ENCODE assay signal across 13 cellular contexts in genomic region chr20:54648421-54649142, GRCh38.
"Had no signal": no experiment of that assay in that cellular context is flagged by ENCODE, and none has a peak within 500 bp of the region (broad histone marks: within the 10 kb centered on the region; RNA-seq: fewer than 3 reads in every experiment).

No MANE protein-coding gene starts in this region.

- H3K9me3 ChIP-seq: esophagus muscularis mucosa, heart right ventricle, mucosa of descending colon, prostate gland, right atrium auricular region, spleen, testis, tibial artery, upper lobe of left lung had no signal

- H3K4me1 ChIP-seq: esophagus muscularis mucosa, prostate gland, testis, tibial artery, upper lobe of left lung had no signal

- H3K27me3 ChIP-seq: heart right ventricle, right atrium auricular region, testis, tibial artery, upper lobe of left lung had no signal

- ATAC-seq: stimulated activated memory B cell treated with anti-CD40 and anti-IgM and Interleukin-4, amounts not matched to agents 10 μg/mL and 1 μg/mL and 100 μg/mL, for 72 hours had no signal

- H3K36me3 ChIP-seq: esophagus muscularis mucosa, heart right ventricle, prostate gland, right atrium auricular region, spleen, tibial artery, upper lobe of left lung had no signal

- H3K4me3 ChIP-seq: coronary artery, esophagus muscularis mucosa, heart right ventricle, lung, mucosa of descending colon, prostate gland, right atrium auricular region, skin epidermis, spleen, testis, tibial artery, upper lobe of left lung had no signal

- DNase-seq: spleen had no signal

- H3K27ac ChIP-seq: coronary artery, esophagus muscularis mucosa, heart right ventricle, prostate gland, right atrium auricular region, skin epidermis, spleen, testis, tibial artery, upper lobe of left lung had no signal
